Comparison of ENCODE assay signal across 8 cellular contexts in the genomic region with DNA sequence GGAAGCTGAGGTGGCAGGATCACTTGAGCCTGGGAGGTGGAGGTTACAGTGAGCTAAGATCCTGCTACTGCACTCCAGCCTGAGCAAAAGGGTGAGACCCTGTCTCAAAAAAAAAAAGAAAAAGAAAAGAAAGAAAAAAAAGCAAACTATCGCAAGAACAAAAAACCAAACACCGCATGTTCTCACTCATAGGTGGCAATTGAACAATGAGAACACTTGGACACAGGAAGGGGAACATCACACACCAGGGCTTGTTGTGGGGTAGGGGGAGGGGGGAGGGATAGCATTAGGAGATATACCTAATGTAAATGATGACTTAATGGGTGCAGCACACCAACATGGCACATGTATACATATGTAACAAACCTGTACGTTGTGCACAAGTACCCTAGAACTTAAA. TPM values are rescaled to one million over a fixed set of nuclear protein-coding genes. Genes with fewer than 3 reads are reported as not detected.
DNase-seq lines count a peak whose midpoint lies in the region; ATAC-seq and TF ChIP-seq lines count a peak whose summit lies in the region.
"Not testable (repeated sequence)": the region's sequence is repeated elsewhere in the genome, so short reads cannot be mapped to it uniquely, and the experiment has no call there.
"Had no signal": no experiment of that assay in that cellular context is flagged by ENCODE, and none has a peak within 500 bp of the region (broad histone marks: within the 10 kb centered on the region; RNA-seq: fewer than 3 reads in every experiment).

No MANE protein-coding gene starts in this region.

- H3K9me3 ChIP-seq in CD4-positive, alpha-beta T cell (ENCODE audit: control insufficient read depth, low read length); T-helper 17 cell (ENCODE audit: control insufficient read depth, low read length, poor library complexity, severe bottlenecking): not testable (repeated sequence)

- H3K27me3 Mint-ChIP-seq in CD4-positive, alpha-beta T cell; T-helper 17 cell; activated CD4-positive, alpha-beta T cell treated with anti-CD3 and anti-CD28 coated beads, Interleukin-2, amount 10 ng/mL, durations not matched to agents 7 days and 5 days; activated T-cell treated with anti-CD3 and anti-CD28 coated beads, Interleukin-2, amount 50 U/mL, for 72 hours (ENCODE audit: low read depth); activated naive CD4-positive, alpha-beta T cell treated with anti-CD3 and anti-CD28 coated beads, Interleukin-2, amount 10 ng/mL, durations not matched to agents 7 days and 5 days; activated naive CD8-positive, alpha-beta T cell treated with anti-CD3 and anti-CD28 coated beads, Interleukin-2, amount 50 U/mL, for 24 hours; naive thymus-derived CD8-positive, alpha-beta T cell: not testable (repeated sequence)

- not testable (repeated sequence) for H3K27ac ChIP-seq in CD4-positive, alpha-beta T cell (ENCODE audit: low read depth, low read length)

- H3K9me3 Mint-ChIP-seq in CD4-positive, alpha-beta T cell; activated CD4-positive, alpha-beta T cell treated with anti-CD3 and anti-CD28 coated beads, Interleukin-2, amount 10 ng/mL, durations not matched to agents 7 days and 5 days; activated T-cell treated with anti-CD3 and anti-CD28 coated beads, Interleukin-2, amount 50 U/mL, for 72 hours; activated naive CD4-positive, alpha-beta T cell treated with anti-CD3 and anti-CD28 coated beads, Interleukin-2, amount 10 ng/mL, durations not matched to agents 7 days and 5 days; activated naive CD8-positive, alpha-beta T cell treated with anti-CD3 and anti-CD28 coated beads, Interleukin-2, amount 50 U/mL, for 24 hours; naive thymus-derived CD8-positive, alpha-beta T cell: not testable (repeated sequence)

- H3K27me3 ChIP-seq in CD4-positive, alpha-beta T cell (ENCODE audit: control insufficient read depth, insufficient read depth, low read length), result not testable (repeated sequence)

- not testable (repeated sequence) for DNase-seq in CD4-positive, alpha-beta T cell; T-helper 17 cell; activated CD4-positive, alpha-beta T cell treated with anti-CD3 and anti-CD28 coated beads, Interleukin-2, amount 10 ng/mL, durations not matched to agents 7 days and 5 days; activated T-cell treated with anti-CD3 and anti-CD28 coated beads, Interleukin-2, amount 50 U/mL, for 72 hours; activated naive CD4-positive, alpha-beta T cell treated with anti-CD3 and anti-CD28 coated beads, Interleukin-2, amount 10 ng/mL, durations not matched to agents 7 days and 5 days; activated naive CD8-positive, alpha-beta T cell treated with anti-CD3 and anti-CD28 coated beads, Interleukin-2, amount 50 U/mL, for 24 hours; naive thymus-derived CD8-positive, alpha-beta T cell

- peaks cover 25% of the 10 kb centered on the region for H3K4me1 Mint-ChIP-seq in CD4-positive, alpha-beta T cell (ENCODE audit: low read depth)
- not testable (repeated sequence) for H3K4me1 Mint-ChIP-seq in T-helper 17 cell
- H3K4me1 Mint-ChIP-seq in activated CD4-positive, alpha-beta T cell treated with anti-CD3 and anti-CD28 coated beads, Interleukin-2, amount 10 ng/mL, durations not matched to agents 7 days and 5 days, result peaks cover 29% of the 10 kb centered on the region
- H3K4me1 Mint-ChIP-seq in activated T-cell treated with anti-CD3 and anti-CD28 coated beads, Interleukin-2, amount 50 U/mL, for 72 hours (ENCODE audit: low read depth), result peaks cover 33% of the 10 kb centered on the region
- peaks cover 32% of the 10 kb centered on the region for H3K4me1 Mint-ChIP-seq in activated naive CD4-positive, alpha-beta T cell treated with anti-CD3 and anti-CD28 coated beads, Interleukin-2, amount 10 ng/mL, durations not matched to agents 7 days and 5 days
- peaks cover 27% of the 10 kb centered on the region for H3K4me1 Mint-ChIP-seq in activated naive CD8-positive, alpha-beta T cell treated with anti-CD3 and anti-CD28 coated beads, Interleukin-2, amount 50 U/mL, for 24 hours
- H3K4me1 Mint-ChIP-seq in naive thymus-derived CD8-positive, alpha-beta T cell, result peaks cover 18 to 46% (median 34%) of the 10 kb centered on the region in 4 donors

- not testable (repeated sequence) for ATAC-seq in CD4-positive, alpha-beta T cell (ENCODE audit: poor library complexity); T-helper 17 cell; activated T-cell treated with anti-CD3 and anti-CD28 coated beads, Interleukin-2, amount 50 U/mL, for 72 hours (replicated peaks in 1 of 2); activated naive CD8-positive, alpha-beta T cell treated with anti-CD3 and anti-CD28 coated beads, Interleukin-2, amount 50 U/mL, for 24 hours
- peak in 1 of 2 donors; percentile 36 for ATAC-seq in naive thymus-derived CD8-positive, alpha-beta T cell

- not testable (repeated sequence) for TF ChIP-seq CTCF in CD4-positive, alpha-beta T cell (IDR thresholded peaks at IDR 0.05)

- POLR2A ChIA-PET in CD4-positive, alpha-beta T cell (lab: Charles Lee), result interaction anchor here (0.6 to 2.8 kb wide), 7 partner anchors 9 to 485 kb away, joined by 3 to 14 read pairs (median 4); a partner anchor contains a TSS
- POLR2A ChIA-PET in activated CD4-positive, alpha-beta T cell treated with anti-CD3 and anti-CD28 coated beads, Interleukin-2, amount 10 ng/mL, durations not matched to agents 7 days and 5 days (lab: Charles Lee), result not testable (repeated sequence)
- POLR2A ChIA-PET in naive thymus-derived CD8-positive, alpha-beta T cell (lab: Charles Lee), result interaction anchor here (0.6 to 3.1 kb wide), 8 partner anchors 32 to 151 kb away, joined by 3 to 28 read pairs (median 6); a partner anchor contains a TSS

- not testable (repeated sequence) for H3K36me3 Mint-ChIP-seq in CD4-positive, alpha-beta T cell (ENCODE audit: low read depth); T-helper 17 cell (ENCODE audit: low read depth); activated CD4-positive, alpha-beta T cell treated with anti-CD3 and anti-CD28 coated beads, Interleukin-2, amount 10 ng/mL, durations not matched to agents 7 days and 5 days (ENCODE audit: low read depth); activated T-cell treated with anti-CD3 and anti-CD28 coated beads, Interleukin-2, amount 50 U/mL, for 72 hours (ENCODE audit: insufficient read depth in 2 of 2); activated naive CD4-positive, alpha-beta T cell treated with anti-CD3 and anti-CD28 coated beads, Interleukin-2, amount 10 ng/mL, durations not matched to agents 7 days and 5 days; activated naive CD8-positive, alpha-beta T cell treated with anti-CD3 and anti-CD28 coated beads, Interleukin-2, amount 50 U/mL, for 24 hours (ENCODE audit: low read depth); naive thymus-derived CD8-positive, alpha-beta T cell

- H3K4me3 Mint-ChIP-seq in CD4-positive, alpha-beta T cell; T-helper 17 cell; activated CD4-positive, alpha-beta T cell treated with anti-CD3 and anti-CD28 coated beads, Interleukin-2, amount 10 ng/mL, durations not matched to agents 7 days and 5 days; activated naive CD4-positive, alpha-beta T cell treated with anti-CD3 and anti-CD28 coated beads, Interleukin-2, amount 10 ng/mL, durations not matched to agents 7 days and 5 days; activated naive CD8-positive, alpha-beta T cell treated with anti-CD3 and anti-CD28 coated beads, Interleukin-2, amount 50 U/mL, for 24 hours: not testable (repeated sequence)
- peak overlapping the region in 1 of 2 donors; percentile 55 for H3K4me3 Mint-ChIP-seq in activated T-cell treated with anti-CD3 and anti-CD28 coated beads, Interleukin-2, amount 50 U/mL, for 72 hours
- peak overlapping the region in 7 of 10 donors; percentile 28 to 69 (median 65) for H3K4me3 Mint-ChIP-seq in naive thymus-derived CD8-positive, alpha-beta T cell

- H3K27ac Mint-ChIP-seq in CD4-positive, alpha-beta T cell, result peak overlapping the region; percentile 88
- H3K27ac Mint-ChIP-seq in T-helper 17 cell, result peak overlapping the region; percentile 81
- H3K27ac Mint-ChIP-seq in activated CD4-positive, alpha-beta T cell treated with anti-CD3 and anti-CD28 coated beads, Interleukin-2, amount 10 ng/mL, durations not matched to agents 7 days and 5 days, result peak overlapping the region; percentile 93
- peak overlapping the region; percentile 89 for H3K27ac Mint-ChIP-seq in activated T-cell treated with anti-CD3 and anti-CD28 coated beads, Interleukin-2, amount 50 U/mL, for 72 hours
- H3K27ac Mint-ChIP-seq in activated naive CD4-positive, alpha-beta T cell treated with anti-CD3 and anti-CD28 coated beads, Interleukin-2, amount 10 ng/mL, durations not matched to agents 7 days and 5 days, result peak overlapping the region; percentile 91
- H3K27ac Mint-ChIP-seq in activated naive CD8-positive, alpha-beta T cell treated with anti-CD3 and anti-CD28 coated beads, Interleukin-2, amount 50 U/mL, for 24 hours, result peak overlapping the region; percentile 88
- H3K27ac Mint-ChIP-seq in naive thymus-derived CD8-positive, alpha-beta T cell, result peak overlapping the region; percentile 83 to 96 (median 94)

- CTCF ChIA-PET in CD4-positive, alpha-beta T cell (lab: Charles Lee), result interaction anchor here (0.6 to 1.2 kb wide), 3 partner anchors 58 to 455 kb away, joined by 3 read pairs; a partner anchor contains a TSS
- CTCF ChIA-PET in activated CD4-positive, alpha-beta T cell treated with anti-CD3 and anti-CD28 coated beads, Interleukin-2, amount 10 ng/mL, durations not matched to agents 7 days and 5 days (lab: Charles Lee), result interaction anchor here (0.6 to 2.4 kb wide), 5 partner anchors 14 to 488 kb away, joined by 3 to 9 read pairs (median 3); no protein-coding TSS in a partner anchor
- CTCF ChIA-PET in activated naive CD4-positive, alpha-beta T cell treated with anti-CD3 and anti-CD28 coated beads, Interleukin-2, amount 10 ng/mL, durations not matched to agents 7 days and 5 days (lab: Charles Lee), result interaction anchor here (1.1 to 1.9 kb wide), 2 partner anchors 18 to 32 kb away, joined by 3 to 5 read pairs; no protein-coding TSS in a partner anchor

- intact Hi-C loops in CD4-positive, alpha-beta T cell (cut with DNase I, micrococcal nuclease), result not testable (repeated sequence)

RNA-seq across cellular contexts. Expression of a gene that starts 5.4 kb away (rescaled TPM):
- 10 to 100 TPM; 24.1 to 26.2 TPM for total RNA-seq in CD4-positive, alpha-beta T cell
- 10 to 100 TPM; 48.1 to 53.7 TPM for total RNA-seq in T-helper 17 cell
- total RNA-seq in activated CD4-positive, alpha-beta T cell treated with anti-CD3 and anti-CD28 coated beads, Interleukin-2, amount 10 ng/mL, durations not matched to agents 7 days and 5 days, result 100 to 1,000 TPM in 1 of 2 experiments, 10 to 100 TPM in 1; 98.1 to 120 TPM
- 100 to 1,000 TPM; 144 to 152 TPM for total RNA-seq in activated T-cell treated with anti-CD3 and anti-CD28 coated beads, Interleukin-2, amount 50 U/mL, for 72 hours
- total RNA-seq in naive thymus-derived CD8-positive, alpha-beta T cell, result 100 to 1,000 TPM; 132 to 153 TPM
- polyA plus RNA-seq in naive thymus-derived CD8-positive, alpha-beta T cell, result 100 to 1,000 TPM in 2 of 3 donors, 10 to 100 TPM in 1; 75.0 to 152 (median 121) TPM

RNA-seq across cellular contexts. Expression of a gene that starts 11.6 kb away (rescaled TPM):
- total RNA-seq in CD4-positive, alpha-beta T cell, result not detected
- not detected for total RNA-seq in T-helper 17 cell
- not detected for total RNA-seq in activated CD4-positive, alpha-beta T cell treated with anti-CD3 and anti-CD28 coated beads, Interleukin-2, amount 10 ng/mL, durations not matched to agents 7 days and 5 days
- total RNA-seq in activated T-cell treated with anti-CD3 and anti-CD28 coated beads, Interleukin-2, amount 50 U/mL, for 72 hours, result not detected
- total RNA-seq in naive thymus-derived CD8-positive, alpha-beta T cell, result not detected
- polyA plus RNA-seq in naive thymus-derived CD8-positive, alpha-beta T cell, result under 1 TPM; 0.19 to 0.75 (median 0.64) TPM
- total RNA-seq: Caco-2 had no signal

RNA-seq across cellular contexts. Expression of a gene that starts 40.5 kb away (rescaled TPM):
- total RNA-seq in CD4-positive, alpha-beta T cell, result not detected
- under 1 TPM in 1 of 2 donors, not detected in 1; 0.68 TPM for total RNA-seq in T-helper 17 cell
- not detected for total RNA-seq in activated CD4-positive, alpha-beta T cell treated with anti-CD3 and anti-CD28 coated beads, Interleukin-2, amount 10 ng/mL, durations not matched to agents 7 days and 5 days
- not detected for total RNA-seq in activated T-cell treated with anti-CD3 and anti-CD28 coated beads, Interleukin-2, amount 50 U/mL, for 72 hours
- not detected for total RNA-seq in naive thymus-derived CD8-positive, alpha-beta T cell
- under 1 TPM in 1 of 3 donors, not detected in 2; 0.22 TPM for polyA plus RNA-seq in naive thymus-derived CD8-positive, alpha-beta T cell
- total RNA-seq: Caco-2 had no signal

RNA-seq across cellular contexts. Expression of a gene that starts 47.3 kb away (rescaled TPM):
- total RNA-seq in CD4-positive, alpha-beta T cell, result 100 to 1,000 TPM; 199 to 204 TPM
- 100 to 1,000 TPM; 269 to 280 TPM for total RNA-seq in T-helper 17 cell
- total RNA-seq in activated CD4-positive, alpha-beta T cell treated with anti-CD3 and anti-CD28 coated beads, Interleukin-2, amount 10 ng/mL, durations not matched to agents 7 days and 5 days, result 100 to 1,000 TPM; 197 to 211 TPM
- 10 to 100 TPM; 44.9 to 49.7 TPM for total RNA-seq in activated T-cell treated with anti-CD3 and anti-CD28 coated beads, Interleukin-2, amount 50 U/mL, for 72 hours
- total RNA-seq in naive thymus-derived CD8-positive, alpha-beta T cell, result 100 to 1,000 TPM; 427 to 436 TPM
- 10 to 100 TPM; 34.4 to 53.5 (median 45.1) TPM for polyA plus RNA-seq in naive thymus-derived CD8-positive, alpha-beta T cell
